In genomic region chr5:78706381-78706780, GRCh38 we compare ENCODE assay signal across 21 cellular contexts. TPM values are rescaled to one million over a fixed set of nuclear protein-coding genes. Genes with fewer than 3 reads are reported as not detected.
"Had no signal": no experiment of that assay in that cellular context is flagged by ENCODE, and none has a peak within 500 bp of the region (broad histone marks: within the 10 kb centered on the region; RNA-seq: fewer than 3 reads in every experiment).

No MANE protein-coding gene starts in this region.

- H3K9me3 Mint-ChIP-seq: activated T-cell treated with anti-CD3 and anti-CD28 coated beads, Interleukin-2, amount 50 U/mL, for 24 hours had no signal

- H3K4me3 Mint-ChIP-seq: activated CD8-positive, alpha-beta memory T cell treated with anti-CD3 and anti-CD28 coated beads, Interleukin-2, amount 10 ng/mL, durations not matched to agents 7 days and 5 days; activated T-cell treated with anti-CD3 and anti-CD28 coated beads, Interleukin-2, amount 50 U/mL, for 24 hours; memory B cell; neural crest cell had no signal

- H3K27ac Mint-ChIP-seq: activated CD8-positive, alpha-beta memory T cell treated with anti-CD3 and anti-CD28 coated beads, Interleukin-2, amount 10 ng/mL, durations not matched to agents 7 days and 5 days; activated naive CD4-positive, alpha-beta T cell treated with anti-CD3 and anti-CD28 coated beads, Interleukin-2, amount 50 U/mL, for 72 hours; activated T-cell treated with anti-CD3 and anti-CD28 coated beads, Interleukin-2, amount 50 U/mL, for 24 hours; memory B cell had no signal

- DNase-seq: activated CD4-positive, alpha-beta T cell treated with anti-CD3 and anti-CD28 coated beads for 1 hour; activated CD4-positive, alpha-beta T cell treated with anti-CD3 and anti-CD28 coated beads, Interleukin-2, amount 50 U/mL, for 48 hours; activated CD8-positive, alpha-beta memory T cell treated with anti-CD3 and anti-CD28 coated beads, Interleukin-2, amount 10 ng/mL, durations not matched to agents 7 days and 5 days; activated effector memory CD4-positive, alpha-beta T cell treated with anti-CD3 and anti-CD28 coated beads, Interleukin-2, amount 50 U/mL, for 16 hours; activated T-cell treated with anti-CD3 and anti-CD28 coated beads, Interleukin-2, amount 50 U/mL, for 24 hours; foreskin fibroblast; head of caudate nucleus; islet precursor cell; left lung; ovary; sigmoid colon; stimulated activated CD4-positive, alpha-beta T cell treated with anti-CD3 and anti-CD28 coated beads, Interleukin-2, amount 100 ng/mL, for 48 hours; stimulated activated naive CD8-positive, alpha-beta T cell treated with anti-CD3 and anti-CD28 coated beads, Interleukin-15, Interleukin-2, amounts not matched to agents 100 U/mL and 50 U/mL, for 24 hours; T-helper 9 cell; upper lobe of right lung had no signal

- H3K27me3 ChIP-seq: esophagus muscularis mucosa, left lung, ovary, sigmoid colon, suprapubic skin, upper lobe of right lung had no signal

- H3K4me1 Mint-ChIP-seq: activated CD8-positive, alpha-beta memory T cell treated with anti-CD3 and anti-CD28 coated beads, Interleukin-2, amount 10 ng/mL, durations not matched to agents 7 days and 5 days; neural crest cell had no signal

- H3K36me3 Mint-ChIP-seq: activated CD8-positive, alpha-beta memory T cell treated with anti-CD3 and anti-CD28 coated beads, Interleukin-2, amount 10 ng/mL, durations not matched to agents 7 days and 5 days; memory B cell had no signal

- H3K27ac ChIP-seq: esophagus muscularis mucosa, left lung, ovary, sigmoid colon, suprapubic skin, upper lobe of right lung had no signal

- ATAC-seq: activated CD8-positive, alpha-beta memory T cell treated with anti-CD3 and anti-CD28 coated beads, Interleukin-2, amount 10 ng/mL, durations not matched to agents 7 days and 5 days; activated naive CD4-positive, alpha-beta T cell treated with anti-CD3 and anti-CD28 coated beads, Interleukin-2, amount 50 U/mL, for 72 hours; left lung; stimulated activated naive CD8-positive, alpha-beta T cell treated with anti-CD3 and anti-CD28 coated beads, Interleukin-15, Interleukin-2, amounts not matched to agents 100 U/mL and 50 U/mL, for 24 hours; upper lobe of right lung had no signal

- FAIRE-seq: colon had no signal

- H3K36me3 ChIP-seq: esophagus muscularis mucosa, left lung, ovary, sigmoid colon, suprapubic skin, upper lobe of right lung had no signal

- H3K9me3 ChIP-seq: esophagus muscularis mucosa, left lung, ovary, sigmoid colon, suprapubic skin, upper lobe of right lung had no signal

- H3K4me3 ChIP-seq: esophagus muscularis mucosa, left lung, ovary, sigmoid colon, suprapubic skin, upper lobe of right lung had no signal

- H3K4me1 ChIP-seq: esophagus muscularis mucosa, sigmoid colon, suprapubic skin, upper lobe of right lung had no signal

- H3K27me3 Mint-ChIP-seq: memory B cell had no signal

RNA-seq across cellular contexts. Expression of gene LHFPL2, which starts 57.8 kb away (rescaled TPM):
- total RNA-seq: activated CD8-positive, alpha-beta memory T cell treated with anti-CD3 and anti-CD28 coated beads, Interleukin-2, amount 10 ng/mL, durations not matched to agents 7 days and 5 days had no signal
